9 cellular contexts compared by ENCODE assay signal in genomic region chr22:23219787-23220484, GRCh38. TPM values are rescaled to one million over a fixed set of nuclear protein-coding genes. Genes with fewer than 3 reads are reported as not detected.
A peak's percentile ranks its signal among the peaks of the same experiment; 100 is the strongest.
DNase-seq lines count a peak whose midpoint lies in the region; ATAC-seq and TF ChIP-seq lines count a peak whose summit lies in the region.
"Had no signal": no experiment of that assay in that cellular context is flagged by ENCODE, and none has a peak within 500 bp of the region (broad histone marks: within the 10 kb centered on the region; RNA-seq: fewer than 3 reads in every experiment).

No MANE protein-coding gene starts in this region.

- H3K27ac Mint-ChIP-seq in activated T-helper 17 cell treated with anti-CD3 and anti-CD28 coated beads, Interleukin-2, amount 50 U/mL, for 72 hours = peak overlapping the region; percentile 87

- peak overlapping the region; percentile 78 for H3K4me3 Mint-ChIP-seq in activated T-helper 17 cell treated with anti-CD3 and anti-CD28 coated beads, Interleukin-2, amount 50 U/mL, for 72 hours

- DNase-seq in H4 (ENCODE audit: low spot score) = peak; percentile 37
- DNase-seq in NCI-H82 (lab: John Stamatoyannopoulos, UW) = peak; percentile 75
- DNase-seq in kidney glomerular epithelial cell (lab: John Stamatoyannopoulos, UW) = peak; percentile 24
- DNase-seq in stimulated activated CD8-positive, alpha-beta memory T cell treated with anti-CD3 and anti-CD28 coated beads, Interleukin-7, amount 100 ng/mL, for 48 hours (ENCODE audit: extremely low read depth in 1 of 2, low read depth in 1 of 2) = peak; percentile 41 to 77
- DNase-seq in NCI-H1694 (lab: John Stamatoyannopoulos, UW) = no peak
- DNase-seq: psoas muscle had no signal

- no peaks in the 10 kb centered on the region for H3K9me3 ChIP-seq in DOHH2 (ENCODE audit: control insufficient read depth, insufficient read depth, low read length)
- H3K9me3 ChIP-seq: psoas muscle had no signal

- no peaks in the 10 kb centered on the region for H3K9me3 Mint-ChIP-seq in activated T-helper 17 cell treated with anti-CD3 and anti-CD28 coated beads, Interleukin-2, amount 50 U/mL, for 72 hours

- H3K27me3 ChIP-seq in DOHH2 (ENCODE audit: control insufficient read depth, low read length) = no peaks in the 10 kb centered on the region

- peak; percentile 88 for ATAC-seq in activated T-helper 17 cell treated with anti-CD3 and anti-CD28 coated beads, Interleukin-2, amount 50 U/mL, for 72 hours (replicated peaks)
- ATAC-seq in HG02884 (IDR thresholded peaks at IDR 0.05; ENCODE audit: unreplicated experiment) = no peak

- no peaks in the 10 kb centered on the region for H3K27me3 Mint-ChIP-seq in activated T-helper 17 cell treated with anti-CD3 and anti-CD28 coated beads, Interleukin-2, amount 50 U/mL, for 72 hours

- H3K9me2 ChIP-seq in DOHH2 (replicated peaks; ENCODE audit: control insufficient read depth, low read length) = no peaks in the 10 kb centered on the region

- 0 out of 2 replicates have a peak, but pooled peaks cover 8% of the 10 kb centered on the region for H3F3A ChIP-seq in DOHH2 (ENCODE audit: control insufficient read depth, insufficient read depth)

- H3K27ac ChIP-seq in DOHH2 (ENCODE audit: low read depth, low read length) = peak overlapping the region; percentile 79
- H3K27ac ChIP-seq: psoas muscle had no signal

- H3K36me3 Mint-ChIP-seq in activated T-helper 17 cell treated with anti-CD3 and anti-CD28 coated beads, Interleukin-2, amount 50 U/mL, for 72 hours (ENCODE audit: low read depth) = no peaks in the 10 kb centered on the region

- H3K4me1 ChIP-seq in DOHH2 (ENCODE audit: control insufficient read depth, low read length) = peaks cover 85% of the 10 kb centered on the region

- H3K36me3 ChIP-seq in DOHH2 (ENCODE audit: control insufficient read depth, low read length) = peaks cover 23% of the 10 kb centered on the region

- H3K4me1 Mint-ChIP-seq in activated T-helper 17 cell treated with anti-CD3 and anti-CD28 coated beads, Interleukin-2, amount 50 U/mL, for 72 hours = peaks cover 77% of the 10 kb centered on the region

- peak overlapping the region; percentile 79 for H3K4me3 ChIP-seq in DOHH2 (ENCODE audit: low read length)
- H3K4me3 ChIP-seq: psoas muscle had no signal

- TF ChIP-seq CTCF in DOHH2 (IDR thresholded peaks at IDR 0.05; ENCODE audit: low read depth, low read length, poor library complexity, severe bottlenecking) = peak; percentile 7

- peak overlapping the region; percentile 100 for H3K4me2 ChIP-seq in DOHH2 (ENCODE audit: low read length)

- peaks cover 100% of the 10 kb centered on the region for H3K79me2 ChIP-seq in DOHH2 (ENCODE audit: control insufficient read depth, low read length)

- peaks cover 19% of the 10 kb centered on the region for H4K20me1 ChIP-seq in DOHH2 (ENCODE audit: control insufficient read depth, insufficient read depth, low read depth, low read length)

RNA-seq across cellular contexts. Expression of gene BCR, which starts 39.6 kb away (rescaled TPM):
- total RNA-seq in H4 (2014; rRNA removed; shearing (Covaris generic)) = 8.4 and 10.1 TPM in 2 replicates
- 10 to 100 TPM; 43.3 to 50.3 TPM for total RNA-seq in activated T-helper 17 cell treated with anti-CD3 and anti-CD28 coated beads, Interleukin-2, amount 50 U/mL, for 72 hours
